Comparison of ENCODE assay signal across 28 cellular contexts in the genomic region with DNA sequence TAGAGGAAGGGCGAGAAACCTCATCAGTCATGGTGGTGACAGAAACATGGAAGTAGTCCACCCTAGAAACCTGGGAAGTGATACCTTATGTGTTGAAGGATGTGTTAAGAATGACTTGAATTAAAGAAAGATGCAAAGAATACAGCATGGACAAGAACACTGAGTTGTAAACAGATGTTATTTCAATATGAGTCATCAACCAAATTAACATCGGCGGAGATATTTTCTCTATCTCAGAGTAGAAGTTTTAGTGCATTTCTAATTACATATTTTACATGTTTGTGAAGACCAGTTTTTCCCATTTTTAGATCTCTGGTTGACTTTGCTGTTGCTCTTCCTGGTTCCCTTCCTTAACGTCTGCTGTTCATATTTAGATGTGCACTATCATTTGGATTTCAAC.
A peak's percentile ranks its signal among the peaks of the same experiment; 100 is the strongest.
DNase-seq lines count a peak whose midpoint lies in the region; ATAC-seq and TF ChIP-seq lines count a peak whose summit lies in the region.
"Had no signal": no experiment of that assay in that cellular context is flagged by ENCODE, and none has a peak within 500 bp of the region (broad histone marks: within the 10 kb centered on the region; RNA-seq: fewer than 3 reads in every experiment).

No MANE protein-coding gene starts in this region.

- no peaks in the 10 kb centered on the region for H3K27me3 ChIP-seq in Panc1 (ENCODE audit: control insufficient read depth, insufficient read depth, low read length)
- no peaks in the 10 kb centered on the region for H3K27me3 ChIP-seq in gastroesophageal sphincter
- H3K27me3 ChIP-seq in transverse colon, result no peaks in the 10 kb centered on the region
- H3K27me3 ChIP-seq: esophagus squamous epithelium, gastrocnemius medialis, testis had no signal

- POLR2A ChIA-PET in Panc1 (lab: Charles Lee), result no interaction called here

- TF ChIP-seq POLR2A in gastroesophageal sphincter (IDR thresholded peaks at IDR 0.05) (no peak), transverse colon (IDR thresholded peaks at IDR 0.05) (no peak)

- TF ChIP-seq CTCF in GM12865 (IDR thresholded peaks at IDR 0.05; ENCODE audit: insufficient read depth, low read depth, low read length, missing control alignments) (no peak), Panc1 (IDR thresholded peaks at IDR 0.05) (no peak), gastroesophageal sphincter (IDR thresholded peaks at IDR 0.05) (no peak), transverse colon (IDR thresholded peaks at IDR 0.05) (no peak)

- DNase-seq in GM12865 (ENCODE audit: low read depth) (peak; percentile 11), Panc1 (ENCODE audit: low read depth, low spot score) (no peak), transverse colon (no peak), islet precursor cell (no peak)
- DNase-seq in activated CD8-positive, alpha-beta memory T cell treated with anti-CD3 and anti-CD28 coated beads, Interleukin-2, amount 50 U/mL, for 4 hours, result no peak
- DNase-seq: activated CD4-positive, alpha-beta memory T cell treated with anti-CD3 and anti-CD28 coated beads for 36 hours; activated CD4-positive, CD25-positive, alpha-beta regulatory T cell treated with anti-CD3 and anti-CD28 coated beads, Interleukin-2, amount 50 U/mL, for 72 hours; activated CD8-positive, alpha-beta memory T cell treated with anti-CD3 and anti-CD28 coated beads, Interleukin-2, amount 50 U/mL, for 48 hours; activated naive CD4-positive, alpha-beta T cell treated with anti-CD3 and anti-CD28 coated beads for 36 hours; DMS 273 treated with DMSO at 0.1 percent for 48 hours; EL; esophagus squamous epithelium; gastrocnemius medialis; left cardiac atrium; MV-4-11; NCI-H146; NCI-H226; NCI-H526 treated with DMSO at 0.1 percent for 48 hours; PC-9; Right ventricle myocardium superior; small intestine; stimulated activated naive CD8-positive, alpha-beta T cell treated with anti-CD3 and anti-CD28 coated beads, Interleukin-15, Interleukin-2, amounts not matched to agents 100 U/mL and 50 U/mL, for 24 hours; T-helper 17 cell; testis had no signal

- in situ Hi-C loops in Panc1 (cut with HindIII; ENCODE audit: low pct_unique_long_range_greater_than_20kb, low sequenced_read_pairs), result no loop called here
- in situ Hi-C loops in transverse colon (cut with MboI; ENCODE audit: low pct_ligation_motif_present in 1 of 4, low pct_unique_long_range_greater_than_20kb in 1 of 4, low sequenced_read_pairs in 3 of 4), result no loop called here

- no peak for TF ChIP-seq EP300 in gastroesophageal sphincter (IDR thresholded peaks at IDR 0.05)
- no peak for TF ChIP-seq EP300 in transverse colon (IDR thresholded peaks at IDR 0.05; ENCODE audit: low read depth)

- H3K4me1 ChIP-seq in Panc1 (ENCODE audit: control insufficient read depth, insufficient read depth, low read length), result no peaks in the 10 kb centered on the region
- peaks cover 5 to 47% (median 21%) of the 10 kb centered on the region in 3 donors for H3K4me1 ChIP-seq in gastroesophageal sphincter
- peaks cover 4 to 19% (median 8%) of the 10 kb centered on the region in 4 donors for H3K4me1 ChIP-seq in transverse colon

- H3K9me3 ChIP-seq in Panc1 (ENCODE audit: control insufficient read depth, insufficient read depth, low read depth, low read length), result no peaks in the 10 kb centered on the region
- no peaks in the 10 kb centered on the region for H3K9me3 ChIP-seq in gastroesophageal sphincter
- no peaks in the 10 kb centered on the region for H3K9me3 ChIP-seq in transverse colon
- H3K9me3 ChIP-seq: esophagus squamous epithelium, gastrocnemius medialis, testis had no signal

- no peak overlapping the region for H3K4me3 ChIP-seq in GM12865 (ENCODE audit: low read depth, low read length)
- no peak overlapping the region for H3K4me3 ChIP-seq in Panc1 (ENCODE audit: low read depth in 2 of 2, low read length in 2 of 2)
- no peak overlapping the region for H3K4me3 ChIP-seq in gastroesophageal sphincter
- no peak overlapping the region for H3K4me3 ChIP-seq in transverse colon
- H3K4me3 ChIP-seq: esophagus squamous epithelium, gastrocnemius medialis, lung, PC-9, testis had no signal

- ATAC-seq in Panc1 (no peak), gastroesophageal sphincter (no peak), GM18511 (IDR thresholded peaks at IDR 0.05; ENCODE audit: unreplicated experiment) (no peak), HG03045 (IDR thresholded peaks at IDR 0.05; ENCODE audit: unreplicated experiment) (no peak)
- ATAC-seq: stimulated activated naive CD8-positive, alpha-beta T cell treated with anti-CD3 and anti-CD28 coated beads, Interleukin-15, Interleukin-2, amounts not matched to agents 100 U/mL and 50 U/mL, for 24 hours; T-helper 17 cell had no signal

- no peaks in the 10 kb centered on the region for H3K36me3 ChIP-seq in Panc1 (ENCODE audit: control insufficient read depth, insufficient read depth, low read length)
- no peaks in the 10 kb centered on the region for H3K36me3 ChIP-seq in gastroesophageal sphincter
- no peaks in the 10 kb centered on the region for H3K36me3 ChIP-seq in transverse colon
- H3K36me3 ChIP-seq: esophagus squamous epithelium, gastrocnemius medialis had no signal

- CTCF ChIA-PET in Panc1 (lab: Charles Lee), result no interaction called here

- H3K27ac ChIP-seq in Panc1 (ENCODE audit: low read length), result peak overlapping the region; percentile 60; the same call in 1 of the 2 replicates
- H3K27ac ChIP-seq in gastroesophageal sphincter, result peak overlapping the region; percentile 74 to 92 (median 78)
- peak overlapping the region; percentile 5 to 75 (median 68) for H3K27ac ChIP-seq in transverse colon
- H3K27ac ChIP-seq: PC-9 had no signal

- BruUV-seq in Panc1 (replicated peaks; lab: Mats Ljungman, UMichigan), result no TSS peak

- 67 to 70% methylated on average over 3 to 4 of the region's 4 CpGs for WGBS in gastroesophageal sphincter (ENCODE audit: low coverage in 1 of 2), 2 donors
- 69 to 70% methylated on average over 4 of the region's 4 CpGs for WGBS in transverse colon (ENCODE audit: low coverage in 1 of 2), 2 donors

- intact Hi-C loops in Panc1 (cut with micrococcal nuclease; ENCODE audit: unreplicated experiment) (no loop called here), transverse colon (cut with DNase I; ENCODE audit: low total_unique reads) (loop anchor here (10.0 kb wide), 1 partner anchor 129 kb away; no protein-coding TSS in a partner anchor)
